ENCODE assay signal across 20 cellular contexts in genomic region chr7:122803851-122804250, GRCh38.
"Had no signal": no experiment of that assay in that cellular context is flagged by ENCODE, and none has a peak within 500 bp of the region (broad histone marks: within the 10 kb centered on the region; RNA-seq: fewer than 3 reads in every experiment).

No MANE protein-coding gene starts in this region.

- H3K4me2 ChIP-seq: SK-N-SH had no signal

- H3K4me3 Mint-ChIP-seq: activated CD4-positive, alpha-beta memory T cell treated with anti-CD3 and anti-CD28 coated beads, Interleukin-2, amount 10 ng/mL, durations not matched to agents 7 days and 5 days; activated CD4-positive, alpha-beta T cell treated with anti-CD3 and anti-CD28 coated beads for 36 hours; activated naive CD4-positive, alpha-beta T cell treated with anti-CD3 and anti-CD28 coated beads for 36 hours; activated naive CD8-positive, alpha-beta T cell; activated T-helper 17 cell treated with anti-CD3 and anti-CD28 coated beads, Interleukin-2, amount 50 U/mL, for 72 hours had no signal

- H3K27me3 Mint-ChIP-seq: activated CD4-positive, alpha-beta memory T cell treated with anti-CD3 and anti-CD28 coated beads, Interleukin-2, amount 10 ng/mL, durations not matched to agents 7 days and 5 days; activated CD4-positive, alpha-beta T cell treated with anti-CD3 and anti-CD28 coated beads for 36 hours; activated naive CD8-positive, alpha-beta T cell; activated T-helper 17 cell treated with anti-CD3 and anti-CD28 coated beads, Interleukin-2, amount 50 U/mL, for 72 hours had no signal

- H3K27ac ChIP-seq: brain microvascular endothelial cell had no signal

- H3K4me1 Mint-ChIP-seq: activated CD4-positive, alpha-beta memory T cell treated with anti-CD3 and anti-CD28 coated beads, Interleukin-2, amount 10 ng/mL, durations not matched to agents 7 days and 5 days; activated CD4-positive, alpha-beta T cell treated with anti-CD3 and anti-CD28 coated beads for 36 hours; activated T-helper 17 cell treated with anti-CD3 and anti-CD28 coated beads, Interleukin-2, amount 50 U/mL, for 72 hours had no signal

- H3K27ac Mint-ChIP-seq: activated CD4-positive, alpha-beta memory T cell treated with anti-CD3 and anti-CD28 coated beads, Interleukin-2, amount 10 ng/mL, durations not matched to agents 7 days and 5 days; activated CD4-positive, alpha-beta T cell treated with anti-CD3 and anti-CD28 coated beads for 36 hours; activated naive CD4-positive, alpha-beta T cell treated with anti-CD3 and anti-CD28 coated beads for 36 hours; activated naive CD8-positive, alpha-beta T cell; activated T-helper 17 cell treated with anti-CD3 and anti-CD28 coated beads, Interleukin-2, amount 50 U/mL, for 72 hours had no signal

- H3K36me3 ChIP-seq: brain microvascular endothelial cell had no signal

- H3K36me3 Mint-ChIP-seq: activated naive CD8-positive, alpha-beta T cell had no signal

- H3K9me2 ChIP-seq: SK-N-SH had no signal

- H3K9ac ChIP-seq: SK-N-SH had no signal

- H3K27me3 ChIP-seq: brain microvascular endothelial cell had no signal

- ATAC-seq: activated CD4-positive, alpha-beta T cell treated with anti-CD3 and anti-CD28 coated beads for 36 hours; activated T-helper 17 cell treated with anti-CD3 and anti-CD28 coated beads, Interleukin-2, amount 50 U/mL, for 72 hours; Panc1; Right ventricle myocardium inferior had no signal

- H3K9me3 ChIP-seq: SK-N-SH had no signal

- DNase-seq: activated CD4-positive, alpha-beta memory T cell treated with anti-CD3 and anti-CD28 coated beads, Interleukin-2, amount 10 ng/mL, durations not matched to agents 7 days and 5 days; activated CD4-positive, alpha-beta T cell treated with anti-CD3 and anti-CD28 coated beads for 36 hours; activated CD4-positive, alpha-beta T cell treated with anti-CD3 and anti-CD28 coated beads, Interleukin-2, amount 50 U/mL, for 1 hour; activated gamma-delta T cell; activated naive CD4-positive, alpha-beta T cell treated with anti-CD3 and anti-CD28 coated beads for 36 hours; activated T-cell treated with anti-CD3 and anti-CD28 coated beads for 4 hours; activated T-cell treated with anti-CD3 and anti-CD28 coated beads, Interleukin-2, amount 50 U/mL, for 48 hours; KG1; NCI-H1092; NCI-H2029 treated with DMSO at 0.1 percent for 48 hours; NCI-H510A; NCI-H526 treated with DMSO at 0.1 percent for 48 hours; NK-92 treated with Interleukin-12 subunit alpha and Interleukin-12 subunit beta, amount 100 ng/mL, for 24 hours; SK-N-SH; T-helper 1 cell had no signal

- H3K9me3 Mint-ChIP-seq: activated CD4-positive, alpha-beta memory T cell treated with anti-CD3 and anti-CD28 coated beads, Interleukin-2, amount 10 ng/mL, durations not matched to agents 7 days and 5 days; activated T-helper 17 cell treated with anti-CD3 and anti-CD28 coated beads, Interleukin-2, amount 50 U/mL, for 72 hours had no signal
